1 cellular context compared by ENCODE assay signal in the genomic region with DNA sequence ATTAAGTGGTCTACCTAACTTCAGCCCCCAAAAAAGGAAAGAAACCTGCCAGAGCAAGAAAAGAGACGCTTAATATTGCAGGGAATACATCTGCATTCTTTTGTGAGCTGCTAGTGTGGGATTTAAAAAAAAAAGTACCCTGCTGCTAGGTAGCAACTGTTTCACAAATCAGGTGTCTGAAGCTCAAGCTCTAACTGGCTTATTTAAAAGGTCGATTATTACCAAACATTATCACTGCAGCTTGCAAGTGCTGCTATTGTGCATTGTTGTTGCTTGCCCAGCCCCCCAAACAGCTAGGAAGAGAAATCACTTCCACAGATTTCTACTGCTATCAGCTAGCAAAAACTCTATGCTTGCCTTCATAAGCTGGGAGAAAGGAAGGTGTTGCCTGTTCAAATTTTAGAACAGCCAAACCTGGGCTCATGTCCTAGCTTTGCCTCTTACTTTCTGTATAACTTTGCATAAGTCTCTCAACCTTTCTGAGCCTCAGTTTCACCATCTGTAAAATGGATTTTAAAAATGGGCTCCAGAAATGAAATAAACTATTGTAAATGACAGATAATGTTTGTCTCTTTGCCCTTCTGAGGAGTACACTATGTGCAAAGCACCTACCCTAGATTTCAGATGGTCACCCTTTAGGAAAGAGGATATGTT.
TF ChIP-seq lines count a peak whose summit lies in the region.

No MANE protein-coding gene starts in this region.

TF ChIP-seq in GM12878, 131 proteins besides CTCF, POLR2A, EP300 and RAD21 (continued from another document):
- TF ChIP-seq IRF4 (IDR thresholded peaks at IDR 0.05; ENCODE audit: low read depth, low read length) (no peak), ZBED1 (IDR thresholded peaks at IDR 0.05; ENCODE audit: borderline replicate concordance) (no peak), MYB (IDR thresholded peaks at IDR 0.05; ENCODE audit: borderline replicate concordance, low read depth, low read length) (no peak), RFX5 (IDR thresholded peaks at IDR 0.05; ENCODE audit: low read depth, low read length) (no peak), YBX1 (IDR thresholded peaks at IDR 0.05) (no peak), RELA (IDR thresholded peaks at IDR 0.05; ENCODE audit: borderline replicate concordance, partially characterized antibody) (no peak), ZNF384 (IDR thresholded peaks at IDR 0.05; ENCODE audit: borderline replicate concordance, low read depth, low read length) (peak; percentile 70; the same call in 1 of the 2 replicates), BCL11A (IDR thresholded peaks at IDR 0.05; ENCODE audit: low read depth, low read length) (no peak), PAX8 (IDR thresholded peaks at IDR 0.05) (no peak), MEF2A (IDR thresholded peaks at IDR 0.05; ENCODE audit: insufficient read depth, low read depth, low read length) (no peak)
- TF ChIP-seq, protein P1, sequence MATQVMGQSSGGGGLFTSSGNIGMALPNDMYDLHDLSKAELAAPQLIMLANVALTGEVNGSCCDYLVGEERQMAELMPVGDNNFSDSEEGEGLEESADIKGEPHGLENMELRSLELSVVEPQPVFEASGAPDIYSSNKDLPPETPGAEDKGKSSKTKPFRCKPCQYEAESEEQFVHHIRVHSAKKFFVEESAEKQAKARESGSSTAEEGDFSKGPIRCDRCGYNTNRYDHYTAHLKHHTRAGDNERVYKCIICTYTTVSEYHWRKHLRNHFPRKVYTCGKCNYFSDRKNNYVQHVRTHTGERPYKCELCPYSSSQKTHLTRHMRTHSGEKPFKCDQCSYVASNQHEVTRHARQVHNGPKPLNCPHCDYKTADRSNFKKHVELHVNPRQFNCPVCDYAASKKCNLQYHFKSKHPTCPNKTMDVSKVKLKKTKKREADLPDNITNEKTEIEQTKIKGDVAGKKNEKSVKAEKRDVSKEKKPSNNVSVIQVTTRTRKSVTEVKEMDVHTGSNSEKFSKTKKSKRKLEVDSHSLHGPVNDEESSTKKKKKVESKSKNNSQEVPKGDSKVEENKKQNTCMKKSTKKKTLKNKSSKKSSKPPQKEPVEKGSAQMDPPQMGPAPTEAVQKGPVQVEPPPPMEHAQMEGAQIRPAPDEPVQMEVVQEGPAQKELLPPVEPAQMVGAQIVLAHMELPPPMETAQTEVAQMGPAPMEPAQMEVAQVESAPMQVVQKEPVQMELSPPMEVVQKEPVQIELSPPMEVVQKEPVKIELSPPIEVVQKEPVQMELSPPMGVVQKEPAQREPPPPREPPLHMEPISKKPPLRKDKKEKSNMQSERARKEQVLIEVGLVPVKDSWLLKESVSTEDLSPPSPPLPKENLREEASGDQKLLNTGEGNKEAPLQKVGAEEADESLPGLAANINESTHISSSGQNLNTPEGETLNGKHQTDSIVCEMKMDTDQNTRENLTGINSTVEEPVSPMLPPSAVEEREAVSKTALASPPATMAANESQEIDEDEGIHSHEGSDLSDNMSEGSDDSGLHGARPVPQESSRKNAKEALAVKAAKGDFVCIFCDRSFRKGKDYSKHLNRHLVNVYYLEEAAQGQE (IDR thresholded peaks at IDR 0.05; ENCODE audit: low read depth, low read length), result no peak
- TF ChIP-seq, protein P2, sequence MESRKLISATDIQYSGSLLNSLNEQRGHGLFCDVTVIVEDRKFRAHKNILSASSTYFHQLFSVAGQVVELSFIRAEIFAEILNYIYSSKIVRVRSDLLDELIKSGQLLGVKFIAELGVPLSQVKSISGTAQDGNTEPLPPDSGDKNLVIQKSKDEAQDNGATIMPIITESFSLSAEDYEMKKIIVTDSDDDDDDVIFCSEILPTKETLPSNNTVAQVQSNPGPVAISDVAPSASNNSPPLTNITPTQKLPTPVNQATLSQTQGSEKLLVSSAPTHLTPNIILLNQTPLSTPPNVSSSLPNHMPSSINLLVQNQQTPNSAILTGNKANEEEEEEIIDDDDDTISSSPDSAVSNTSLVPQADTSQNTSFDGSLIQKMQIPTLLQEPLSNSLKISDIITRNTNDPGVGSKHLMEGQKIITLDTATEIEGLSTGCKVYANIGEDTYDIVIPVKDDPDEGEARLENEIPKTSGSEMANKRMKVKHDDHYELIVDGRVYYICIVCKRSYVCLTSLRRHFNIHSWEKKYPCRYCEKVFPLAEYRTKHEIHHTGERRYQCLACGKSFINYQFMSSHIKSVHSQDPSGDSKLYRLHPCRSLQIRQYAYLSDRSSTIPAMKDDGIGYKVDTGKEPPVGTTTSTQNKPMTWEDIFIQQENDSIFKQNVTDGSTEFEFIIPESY (IDR thresholded peaks at IDR 0.05), result no peak
- TF ChIP-seq, protein P3, sequence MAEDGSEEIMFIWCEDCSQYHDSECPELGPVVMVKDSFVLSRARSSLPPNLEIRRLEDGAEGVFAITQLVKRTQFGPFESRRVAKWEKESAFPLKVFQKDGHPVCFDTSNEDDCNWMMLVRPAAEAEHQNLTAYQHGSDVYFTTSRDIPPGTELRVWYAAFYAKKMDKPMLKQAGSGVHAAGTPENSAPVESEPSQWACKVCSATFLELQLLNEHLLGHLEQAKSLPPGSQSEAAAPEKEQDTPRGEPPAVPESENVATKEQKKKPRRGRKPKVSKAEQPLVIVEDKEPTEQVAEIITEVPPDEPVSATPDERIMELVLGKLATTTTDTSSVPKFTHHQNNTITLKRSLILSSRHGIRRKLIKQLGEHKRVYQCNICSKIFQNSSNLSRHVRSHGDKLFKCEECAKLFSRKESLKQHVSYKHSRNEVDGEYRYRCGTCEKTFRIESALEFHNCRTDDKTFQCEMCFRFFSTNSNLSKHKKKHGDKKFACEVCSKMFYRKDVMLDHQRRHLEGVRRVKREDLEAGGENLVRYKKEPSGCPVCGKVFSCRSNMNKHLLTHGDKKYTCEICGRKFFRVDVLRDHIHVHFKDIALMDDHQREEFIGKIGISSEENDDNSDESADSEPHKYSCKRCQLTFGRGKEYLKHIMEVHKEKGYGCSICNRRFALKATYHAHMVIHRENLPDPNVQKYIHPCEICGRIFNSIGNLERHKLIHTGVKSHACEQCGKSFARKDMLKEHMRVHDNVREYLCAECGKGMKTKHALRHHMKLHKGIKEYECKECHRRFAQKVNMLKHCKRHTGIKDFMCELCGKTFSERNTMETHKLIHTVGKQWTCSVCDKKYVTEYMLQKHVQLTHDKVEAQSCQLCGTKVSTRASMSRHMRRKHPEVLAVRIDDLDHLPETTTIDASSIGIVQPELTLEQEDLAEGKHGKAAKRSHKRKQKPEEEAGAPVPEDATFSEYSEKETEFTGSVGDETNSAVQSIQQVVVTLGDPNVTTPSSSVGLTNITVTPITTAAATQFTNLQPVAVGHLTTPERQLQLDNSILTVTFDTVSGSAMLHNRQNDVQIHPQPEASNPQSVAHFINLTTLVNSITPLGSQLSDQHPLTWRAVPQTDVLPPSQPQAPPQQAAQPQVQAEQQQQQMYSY (CRISPR knock-in tag; IDR thresholded peaks at IDR 0.05), result no peak
- TF ChIP-seq, protein P4, sequence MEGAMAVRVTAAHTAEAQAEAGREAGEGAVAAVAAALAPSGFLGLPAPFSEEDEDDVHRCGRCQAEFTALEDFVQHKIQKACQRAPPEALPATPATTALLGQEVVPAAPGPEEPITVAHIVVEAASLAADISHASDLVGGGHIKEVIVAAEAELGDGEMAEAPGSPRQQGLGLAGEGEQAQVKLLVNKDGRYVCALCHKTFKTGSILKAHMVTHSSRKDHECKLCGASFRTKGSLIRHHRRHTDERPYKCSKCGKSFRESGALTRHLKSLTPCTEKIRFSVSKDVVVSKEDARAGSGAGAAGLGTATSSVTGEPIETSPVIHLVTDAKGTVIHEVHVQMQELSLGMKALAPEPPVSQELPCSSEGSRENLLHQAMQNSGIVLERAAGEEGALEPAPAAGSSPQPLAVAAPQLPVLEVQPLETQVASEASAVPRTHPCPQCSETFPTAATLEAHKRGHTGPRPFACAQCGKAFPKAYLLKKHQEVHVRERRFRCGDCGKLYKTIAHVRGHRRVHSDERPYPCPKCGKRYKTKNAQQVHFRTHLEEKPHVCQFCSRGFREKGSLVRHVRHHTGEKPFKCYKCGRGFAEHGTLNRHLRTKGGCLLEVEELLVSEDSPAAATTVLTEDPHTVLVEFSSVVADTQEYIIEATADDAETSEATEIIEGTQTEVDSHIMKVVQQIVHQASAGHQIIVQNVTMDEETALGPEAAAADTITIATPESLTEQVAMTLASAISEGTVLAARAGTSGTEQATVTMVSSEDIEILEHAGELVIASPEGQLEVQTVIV (IDR thresholded peaks at IDR 0.05; ENCODE audit: borderline replicate concordance, partially characterized antibody), result no peak
- TF ChIP-seq, protein P5, sequence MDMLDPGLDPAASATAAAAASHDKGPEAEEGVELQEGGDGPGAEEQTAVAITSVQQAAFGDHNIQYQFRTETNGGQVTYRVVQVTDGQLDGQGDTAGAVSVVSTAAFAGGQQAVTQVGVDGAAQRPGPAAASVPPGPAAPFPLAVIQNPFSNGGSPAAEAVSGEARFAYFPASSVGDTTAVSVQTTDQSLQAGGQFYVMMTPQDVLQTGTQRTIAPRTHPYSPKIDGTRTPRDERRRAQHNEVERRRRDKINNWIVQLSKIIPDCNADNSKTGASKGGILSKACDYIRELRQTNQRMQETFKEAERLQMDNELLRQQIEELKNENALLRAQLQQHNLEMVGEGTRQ (IDR thresholded peaks at IDR 0.05; ENCODE audit: borderline replicate concordance, low read depth, low read length), result no peak
TF ChIP-seq in GM12878: peak in this region for 2.
